Comparison of ENCODE assay signal across 8 cellular contexts in genomic region chr20:3980260-3981131, GRCh38. TPM values are rescaled to one million over a fixed set of nuclear protein-coding genes. Genes with fewer than 3 reads are reported as not detected.
DNase-seq lines count a peak whose midpoint lies in the region; ATAC-seq and TF ChIP-seq lines count a peak whose summit lies in the region.

No MANE protein-coding gene starts in this region.

- no peak for TF ChIP-seq CTCF in IMR-90 (conservative IDR thresholded peaks at IDR 0.05; ENCODE audit: low read depth, low read length)
- no peak for TF ChIP-seq CTCF in foreskin keratinocyte (conservative IDR thresholded peaks at IDR 0.05)

- in situ Hi-C loops in IMR-90 (cut with MboI; ENCODE audit: low sequenced_read_pairs) = no loop called here

- no peaks in the 10 kb centered on the region for H3K36me3 Mint-ChIP-seq in CD8-positive, alpha-beta memory T cell

- peak overlapping the region; percentile 81 to 91 (median 87) for H3K4me3 Mint-ChIP-seq in CD8-positive, alpha-beta memory T cell

- TF ChIP-seq POLR2A in IMR-90 (IDR thresholded peaks at IDR 0.05; ENCODE audit: low read depth, low read length) = no peak

- ATAC-seq in IMR-90 (ENCODE audit: low read depth) (peak; percentile 82), foreskin keratinocyte (peak; percentile 41), HG03521 (IDR thresholded peaks at IDR 0.05; ENCODE audit: unreplicated experiment) (no peak)

- peak overlapping the region; percentile 9 to 62 for H4K8ac ChIP-seq in IMR-90 (ENCODE audit: low read depth in 2 of 2, low read length in 2 of 2)

- peak overlapping the region; percentile 78 to 96 (median 90) for H3K27ac Mint-ChIP-seq in CD8-positive, alpha-beta memory T cell

- no TSS peak for BruUV-seq in IMR-90 (replicated peaks; lab: Mats Ljungman, UMichigan)

- peak overlapping the region; percentile 26 for H4K91ac ChIP-seq in IMR-90 (ENCODE audit: insufficient read depth, low read depth, low read length)

- intact Hi-C loops in IMR-90 (cut with micrococcal nuclease) = no loop called here

- H3K18ac ChIP-seq in IMR-90 (ENCODE audit: low read depth, low read length) = peak overlapping the region; percentile 43; the same call in 1 of the 2 replicates

- H2BK20ac ChIP-seq in IMR-90 (ENCODE audit: low read depth, low read length) = peak overlapping the region; percentile 11; the same call in 1 of the 2 replicates

- H2AK5ac ChIP-seq in IMR-90 (ENCODE audit: low read depth, low read length) = peak overlapping the region; percentile 87

- H3K23ac ChIP-seq in IMR-90 (ENCODE audit: low read depth, low read length) = peak overlapping the region; percentile 85

- H3K27me3 Mint-ChIP-seq in CD8-positive, alpha-beta memory T cell = no peaks in the 10 kb centered on the region

- CTCF ChIA-PET in CD8-positive, alpha-beta memory T cell (lab: Charles Lee) = interaction anchor here (1.0 to 1.5 kb wide), 2 partner anchors 9 to 41 kb away, joined by 3 read pairs; no protein-coding TSS in a partner anchor
- CTCF ChIA-PET in IMR-90 (lab: Yijun Ruan, JAX) = no interaction called here

- POLR2A ChIA-PET in CD8-positive, alpha-beta memory T cell (lab: Charles Lee) = no interaction called here
- POLR2A ChIA-PET in IMR-90 (lab: Charles Lee; ENCODE audit: unreplicated experiment) = no interaction called here

- peak overlapping the region; percentile 85 for H2AFZ ChIP-seq in IMR-90 (replicated peaks; ENCODE audit: low read length, poor library complexity)

- H4K20me1 ChIP-seq in IMR-90 (ENCODE audit: insufficient read depth, low read length) = peaks cover 16% of the 10 kb centered on the region; the same call in 1 of the 2 replicates

- peak overlapping the region; percentile 90 for H3K14ac ChIP-seq in IMR-90 (replicated peaks; ENCODE audit: low read depth, low read length)

- H2BK15ac ChIP-seq in IMR-90 (ENCODE audit: low read depth, low read length) = peak overlapping the region; percentile 16; the same call in 1 of the 3 replicates

- peaks cover 20 to 30% (median 23%) of the 10 kb centered on the region in 3 donors for H3K4me1 Mint-ChIP-seq in CD8-positive, alpha-beta memory T cell

- no peaks in the 10 kb centered on the region for H3K27me3 ChIP-seq in CD8-positive, alpha-beta memory T cell (ENCODE audit: insufficient read depth, low read length, poor library complexity, severe bottlenecking)
- H3K27me3 ChIP-seq in IMR-90 (ENCODE audit: control insufficient read depth, insufficient read depth, low read length) (no peaks in the 10 kb centered on the region), foreskin keratinocyte (no peaks in the 10 kb centered on the region)

- peaks cover 18 to 58% of the 10 kb centered on the region in 2 experiments for H3K79me1 ChIP-seq in IMR-90 (ENCODE audit: low read depth in 1 of 2, low read length in 2 of 2)

- H3K4me2 ChIP-seq in IMR-90 (ENCODE audit: low read depth, low read length) = peak overlapping the region; percentile 97

- H3K9me3 ChIP-seq in CD8-positive, alpha-beta memory T cell (ENCODE audit: low read length) = no peaks in the 10 kb centered on the region
- H3K9me3 ChIP-seq in IMR-90 (ENCODE audit: control insufficient read depth, insufficient read depth, low read length) = no peaks in the 10 kb centered on the region

- peak overlapping the region; percentile 60 for H3K9ac ChIP-seq in IMR-90 (ENCODE audit: low read depth, low read length)

- no peaks in the 10 kb centered on the region for H3K36me3 ChIP-seq in CD8-positive, alpha-beta memory T cell (ENCODE audit: insufficient read depth, low read length)
- H3K36me3 ChIP-seq in IMR-90 (ENCODE audit: control insufficient read depth, insufficient read depth, low read length) = peaks cover 11% of the 10 kb centered on the region

- H2BK120ac ChIP-seq in IMR-90 (ENCODE audit: low read depth, low read length) = peak overlapping the region; percentile 74

- WGBS in IMR-90 (ENCODE audit: extremely low coverage in 2 of 2, insufficient read length in 1 of 2), 2 experiments = 27% methylated on average over 4 of the region's 12 CpGs; no CpG with 5 or more reads in 1 of the 2 experiments

- TF ChIP-seq RAD21 in IMR-90 (IDR thresholded peaks at IDR 0.05; ENCODE audit: low read length) = no peak

- H3K9me3 Mint-ChIP-seq in CD8-positive, alpha-beta memory T cell = no peaks in the 10 kb centered on the region

- H3K4me1 ChIP-seq in CD8-positive, alpha-beta memory T cell (ENCODE audit: insufficient read depth, low read length) = peaks cover 8% of the 10 kb centered on the region
- H3K4me1 ChIP-seq in IMR-90 (ENCODE audit: control insufficient read depth, insufficient read depth, low read length) (0 out of 2 replicates have a peak, but pooled peaks cover 3% of the 10 kb centered on the region), foreskin keratinocyte (no peaks in the 10 kb centered on the region)

- H3K27ac ChIP-seq in CD8-positive, alpha-beta memory T cell (ENCODE audit: low read depth, low read length) = peak overlapping the region; percentile 32
- peak overlapping the region; percentile 73 for H3K27ac ChIP-seq in IMR-90 (ENCODE audit: insufficient read depth, low read length)
- H3K27ac ChIP-seq in foreskin keratinocyte = no peak overlapping the region

- dilution Hi-C loops in IMR-90 (cut with HindIII; ENCODE audit: low sequenced_read_pairs, unreplicated experiment) = no loop called here

- H3K9me1 ChIP-seq in IMR-90 (ENCODE audit: insufficient read depth, low read length) = peaks cover 2% of the 10 kb centered on the region; the same call in 1 of the 2 replicates

- H4K5ac ChIP-seq in IMR-90 (ENCODE audit: low read depth, low read length) = peak overlapping the region; percentile 52

- peak in 2 of 5 donors; percentile 7 to 15 for DNase-seq in CD8-positive, alpha-beta memory T cell
- DNase-seq in IMR-90 (peak; percentile 73), foreskin keratinocyte (peak in 1 of 2 donors; percentile 32), smooth muscle cell of the brain vasculature (ENCODE audit: low read depth, low spot score) (peak; percentile 26), NCI-H187 treated with DMSO at 0.1 percent for 48 hours (lab: John Stamatoyannopoulos, UW) (no peak), HUDEP-2 (lab: John Stamatoyannopoulos, UW; ENCODE audit: unreplicated experiment in 76 of 76) (no peak)
- peak; percentile 59 for DNase-seq in activated CD8-positive, alpha-beta memory T cell treated with anti-CD3 and anti-CD28 coated beads, Interleukin-2, amount 50 U/mL, for 48 hours

- H3K4me3 ChIP-seq in CD8-positive, alpha-beta memory T cell (ENCODE audit: low read length) = peak overlapping the region; percentile 49
- H3K4me3 ChIP-seq in IMR-90 (ENCODE audit: insufficient read depth, low read depth, low read length) = peak overlapping the region; percentile 33

- peak overlapping the region; percentile 87 for H3K4ac ChIP-seq in IMR-90 (ENCODE audit: low read depth, low read length)

- peak overlapping the region; percentile 90 for H2BK5ac ChIP-seq in IMR-90 (ENCODE audit: low read depth, low read length, poor library complexity, severe bottlenecking)

- H3K56ac ChIP-seq in IMR-90 (ENCODE audit: extremely low read depth, insufficient read depth, low read length) = peak overlapping the region; percentile 75

- H2AK9ac ChIP-seq in IMR-90 (replicated peaks; ENCODE audit: low read depth, low read length, poor library complexity) = peak overlapping the region; percentile 91

TF ChIP-seq in IMR-90, 13 proteins besides CTCF, POLR2A, EP300 and RAD21:
- TF ChIP-seq MXI1 (IDR thresholded peaks at IDR 0.05; ENCODE audit: borderline replicate concordance, low read depth, low read length) = no peak
- peak; percentile 94 for TF ChIP-seq CEBPB (IDR thresholded peaks at IDR 0.05; ENCODE audit: low read depth, low read length)

RNA-seq across cellular contexts. Expression of gene RNF24, which starts 34.9 kb away (rescaled TPM):
- 10 to 100 TPM; 11.4 TPM for total RNA-seq in CD8-positive, alpha-beta memory T cell
- polyA plus RNA-seq in CD8-positive, alpha-beta memory T cell = 17.4 TPM
- total RNA-seq in IMR-90 (2012; rRNA removed) = 11.3 and 12.5 TPM in 2 replicates
- polyA plus RNA-seq in IMR-90 (2012; rRNA removed) = 9.1 and 11.3 TPM in 2 replicates
- polyA plus RNA-seq in IMR-90 (2012; cell fraction: cytosol; rRNA removed) = 6.6 and 7.3 TPM in 2 replicates
- 6.4 and 11.0 TPM in 2 replicates for polyA plus RNA-seq in IMR-90 (2012; cell fraction: nucleus; rRNA removed; ENCODE audit: low replicate concordance)
- total RNA-seq in foreskin keratinocyte = 7.7 and 11.4 TPM in 2 replicates
- polyA plus RNA-seq in foreskin keratinocyte = 5.3 and 6.2 TPM in 2 replicates

Comparison
In these comparisons a context has a peak if more than half of its experiments do, and no peak if none do; other contexts are left out.
1. DNase-seq: peak in IMR-90 (single experiment), activated CD8-positive, alpha-beta memory T cell treated with anti-CD3 and anti-CD28 coated beads, Interleukin-2, amount 50 U/mL, for 48 hours (single experiment) and smooth muscle cell of the brain vasculature (single experiment); none in NCI-H187 treated with DMSO at 0.1 percent for 48 hours (single experiment) and HUDEP-2 (0 of 76).